In genomic region chr2:39492701-39493100, GRCh38 we compare ENCODE assay signal across 9 cellular contexts. TPM values are rescaled to one million over a fixed set of nuclear protein-coding genes. Genes with fewer than 3 reads are reported as not detected.
DNase-seq lines count a peak whose midpoint lies in the region; TF ChIP-seq lines count a peak whose summit lies in the region.
"Had no signal": no experiment of that assay in that cellular context is flagged by ENCODE, and none has a peak within 500 bp of the region (broad histone marks: within the 10 kb centered on the region; RNA-seq: fewer than 3 reads in every experiment).

No MANE protein-coding gene starts in this region.

- peak overlapping the region; percentile 29; the same call in 1 of the 2 replicates for H3K9ac ChIP-seq in GM23248

- no peaks in the 10 kb centered on the region for H3K9me3 ChIP-seq in GM23248 (ENCODE audit: low read depth)
- H3K9me3 ChIP-seq in osteoblast (ENCODE audit: low read depth, low read length) = no peaks in the 10 kb centered on the region
- H3K9me3 ChIP-seq in HAP-1 = no peaks in the 10 kb centered on the region

- H3K79me2 ChIP-seq in GM23248 (ENCODE audit: insufficient read depth) (no peaks in the 10 kb centered on the region), osteoblast (ENCODE audit: insufficient read depth, low read length) (no peaks in the 10 kb centered on the region)

- peak overlapping the region; percentile 63 for H3K27ac ChIP-seq in GM23248
- peak overlapping the region; percentile 75 for H3K27ac ChIP-seq in brain microvascular endothelial cell
- peak overlapping the region; percentile 90 for H3K27ac ChIP-seq in osteoblast (ENCODE audit: low read depth, low read length)

- DNase-seq in GM23248 = no peak
- DNase-seq in MV-4-11 (lab: John Stamatoyannopoulos, UW) = peak; percentile 64
- DNase-seq in brain microvascular endothelial cell = no peak
- no peak for DNase-seq in osteoblast (ENCODE audit: insufficient read length, low spot score, missing footprints)
- no peak for DNase-seq in kidney tubule cell (ENCODE audit: low spot score)
- no peak for DNase-seq in NCI-H2029 (lab: John Stamatoyannopoulos, UW)
- no peak for DNase-seq in HAP-1 (ENCODE audit: low spot score in 2 of 2)
- DNase-seq: activated effector memory CD4-positive, alpha-beta T cell treated with anti-CD3 and anti-CD28 coated beads, Interleukin-2, amount 50 U/mL, for 16 hours; H7 had no signal

- in situ Hi-C loops in GM23248 (cut with MboI) = no loop called here
- in situ Hi-C loops in brain microvascular endothelial cell (cut with HindIII; ENCODE audit: low pct_ligation_motif_present, low sequenced_read_pairs) = no loop called here
- in situ Hi-C loops in HAP-1 (cut with MboI; ENCODE audit: low sequenced_read_pairs) = no loop called here

- peak overlapping the region; percentile 61 for H3K4me2 ChIP-seq in GM23248 (ENCODE audit: unreplicated experiment)
- H3K4me2 ChIP-seq in osteoblast (ENCODE audit: insufficient read depth, low read length) = peak overlapping the region; percentile 29

- H3K4me3 ChIP-seq in GM23248 = peak overlapping the region; percentile 32
- H3K4me3 ChIP-seq in brain microvascular endothelial cell (ENCODE audit: low read depth, low read length) = no peak overlapping the region
- no peak overlapping the region for H3K4me3 ChIP-seq in osteoblast (ENCODE audit: insufficient read depth, low read length)
- H3K4me3 ChIP-seq in HAP-1 = no peak overlapping the region

- H3F3A ChIP-seq in GM23248 (ENCODE audit: insufficient read depth) = peaks cover 43% of the 10 kb centered on the region

- no peak overlapping the region for H2AFZ ChIP-seq in GM23248
- no peak overlapping the region for H2AFZ ChIP-seq in osteoblast (ENCODE audit: low read length)

- peaks cover 46% of the 10 kb centered on the region for H3K4me1 ChIP-seq in GM23248 (ENCODE audit: insufficient read depth)
- H3K4me1 ChIP-seq in osteoblast (ENCODE audit: insufficient read depth, low read length) = peaks cover 55% of the 10 kb centered on the region
- no peaks in the 10 kb centered on the region for H3K4me1 ChIP-seq in HAP-1

- H3K9me2 ChIP-seq in GM23248 (ENCODE audit: insufficient read depth) = no peaks in the 10 kb centered on the region

- no peaks in the 10 kb centered on the region for H3K36me3 ChIP-seq in GM23248 (ENCODE audit: low read depth)
- no peaks in the 10 kb centered on the region for H3K36me3 ChIP-seq in brain microvascular endothelial cell (replicated peaks)
- H3K36me3 ChIP-seq in osteoblast (ENCODE audit: insufficient read depth, low read length) = no peaks in the 10 kb centered on the region
- H3K36me3 ChIP-seq in HAP-1 (replicated peaks) = no peaks in the 10 kb centered on the region; the same call in 1 of the 2 replicates

- H3K27me3 ChIP-seq in GM23248 (replicated peaks; ENCODE audit: insufficient read depth) (no peaks in the 10 kb centered on the region), brain microvascular endothelial cell (replicated peaks) (no peaks in the 10 kb centered on the region), osteoblast (ENCODE audit: insufficient read depth, low read length) (no peaks in the 10 kb centered on the region), HAP-1 (ENCODE audit: low read depth) (no peaks in the 10 kb centered on the region)

- TF ChIP-seq CTCF in brain microvascular endothelial cell (IDR thresholded peaks at IDR 0.05; ENCODE audit: low read depth, low read length, missing control alignments) (no peak), osteoblast (IDR thresholded peaks at IDR 0.05; ENCODE audit: extremely low read depth, low read depth, low read length) (no peak)

- no peaks in the 10 kb centered on the region for H4K20me1 ChIP-seq in GM23248 (ENCODE audit: insufficient read depth)
- no peaks in the 10 kb centered on the region for H4K20me1 ChIP-seq in osteoblast (ENCODE audit: insufficient read depth, low read length)

RNA-seq across cellular contexts. Expression of gene MAP4K3, which starts 55.6 kb away (rescaled TPM):
- total RNA-seq in GM23248 (2014; rRNA removed; shearing (Covaris generic)) = 32.0 and 44.0 TPM in 2 replicates
- polyA plus RNA-seq in GM23248 (2016; fragmentation: Nextera tagmentation; extraction: Ambion mirVana) = 9.4 and 9.9 TPM in 2 replicates
- total RNA-seq in osteoblast = 49.8 and 51.8 TPM in 2 replicates
